Comparison of ENCODE assay signal across 18 cellular contexts in the genomic region with DNA sequence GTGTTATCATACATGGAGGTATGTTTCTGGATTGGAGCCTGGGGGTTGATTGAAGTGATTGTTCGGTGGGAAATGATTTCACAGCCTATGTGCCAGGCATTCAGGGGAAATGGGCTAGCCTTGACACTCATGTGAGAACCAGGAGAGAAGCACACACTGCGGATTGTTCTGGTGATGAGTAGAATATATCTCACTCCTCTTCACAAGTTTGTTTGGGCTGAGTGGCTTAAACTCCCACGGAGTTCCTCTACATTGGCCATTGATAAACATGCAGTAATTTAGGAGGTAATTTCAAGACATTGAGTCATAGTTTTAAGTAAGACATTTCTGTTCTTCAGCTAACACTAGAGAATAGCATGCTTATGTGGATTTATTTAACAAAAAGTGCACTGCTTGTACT.
"Had no signal": no experiment of that assay in that cellular context is flagged by ENCODE, and none has a peak within 500 bp of the region (broad histone marks: within the 10 kb centered on the region; RNA-seq: fewer than 3 reads in every experiment).

No MANE protein-coding gene starts in this region.

- H3K27ac Mint-ChIP-seq: activated CD4-positive, alpha-beta T cell treated with anti-CD3 and anti-CD28 coated beads, Interleukin-2, amount 10 ng/mL, durations not matched to agents 24 days and 14 days; stimulated activated naive CD8-positive, alpha-beta T cell treated with anti-CD3 and anti-CD28 coated beads, Interleukin-15, amount 100 ng/mL, for 72 hours had no signal

- ATAC-seq: gastrocnemius medialis; left ventricle myocardium superior; right cardiac atrium; stimulated activated naive CD8-positive, alpha-beta T cell treated with anti-CD3 and anti-CD28 coated beads, Interleukin-15, amount 100 ng/mL, for 72 hours had no signal

- H3K27ac ChIP-seq: adrenal gland, cardiac muscle cell, dorsolateral prefrontal cortex, gastrocnemius medialis, prostate gland had no signal

- H3K27me3 ChIP-seq: adrenal gland, cardiac muscle cell, dorsolateral prefrontal cortex, gastrocnemius medialis had no signal

- H3K9me3 Mint-ChIP-seq: activated CD4-positive, alpha-beta T cell treated with anti-CD3 and anti-CD28 coated beads, Interleukin-2, amount 10 ng/mL, durations not matched to agents 24 days and 14 days had no signal

- H3K4me3 ChIP-seq: adrenal gland, cardiac muscle cell, dorsolateral prefrontal cortex, gastrocnemius medialis, prostate gland had no signal

- DNase-seq: activated CD4-positive, alpha-beta T cell treated with anti-CD3 and anti-CD28 coated beads, Interleukin-2, amount 10 ng/mL, durations not matched to agents 24 days and 14 days; activated CD4-positive, CD25-positive, alpha-beta regulatory T cell; activated CD8-positive, alpha-beta memory T cell treated with anti-CD3 and anti-CD28 coated beads, Interleukin-2, amount 50 U/mL, for 4 hours; activated effector memory CD4-positive, alpha-beta T cell treated with anti-CD3 and anti-CD28 coated beads, Interleukin-2, amount 50 U/mL, for 16 hours; activated naive CD4-positive, alpha-beta T cell treated with anti-CD3 and anti-CD28 coated beads, Interleukin-2, amount 50 U/mL, for 16 hours; activated T-cell treated with anti-CD3 and anti-CD28 coated beads, Interleukin-2, amount 50 U/mL, for 48 hours; adrenal gland; dorsolateral prefrontal cortex; gastrocnemius medialis; head of caudate nucleus; left ventricle myocardium superior; right cardiac atrium; small intestine; stimulated activated CD4-positive, alpha-beta T cell treated with anti-CD3 and anti-CD28 coated beads, Interleukin-4, amount 100 ng/mL, for 1 hour; stimulated activated naive CD8-positive, alpha-beta T cell treated with anti-CD3 and anti-CD28 coated beads, Interleukin-15, amount 100 ng/mL, for 72 hours; trophoblast cell had no signal

- H3K36me3 ChIP-seq: adrenal gland, cardiac muscle cell, gastrocnemius medialis, prostate gland had no signal

- H3K27me3 Mint-ChIP-seq: activated CD4-positive, alpha-beta T cell treated with anti-CD3 and anti-CD28 coated beads, Interleukin-2, amount 10 ng/mL, durations not matched to agents 24 days and 14 days; stimulated activated naive CD8-positive, alpha-beta T cell treated with anti-CD3 and anti-CD28 coated beads, Interleukin-15, amount 100 ng/mL, for 72 hours had no signal

- H3K4me3 Mint-ChIP-seq: activated CD4-positive, alpha-beta T cell treated with anti-CD3 and anti-CD28 coated beads, Interleukin-2, amount 10 ng/mL, durations not matched to agents 24 days and 14 days; stimulated activated naive CD8-positive, alpha-beta T cell treated with anti-CD3 and anti-CD28 coated beads, Interleukin-15, amount 100 ng/mL, for 72 hours had no signal

- H3K4me1 ChIP-seq: adrenal gland, gastrocnemius medialis, prostate gland had no signal

- H3K4me1 Mint-ChIP-seq: activated CD4-positive, alpha-beta T cell treated with anti-CD3 and anti-CD28 coated beads, Interleukin-2, amount 10 ng/mL, durations not matched to agents 24 days and 14 days; stimulated activated naive CD8-positive, alpha-beta T cell treated with anti-CD3 and anti-CD28 coated beads, Interleukin-15, amount 100 ng/mL, for 72 hours had no signal
